Comparison of ENCODE assay signal across 1 cellular context in genomic region chr10:21364196-21365114, GRCh38.
A peak's percentile ranks its signal among the peaks of the same experiment; 100 is the strongest.
TF ChIP-seq lines count a peak whose summit lies in the region.

No MANE protein-coding gene starts in this region.

TF ChIP-seq in HepG2, 621 proteins besides CTCF, POLR2A, EP300 and RAD21 (continued from another document and continues in another):
- TF ChIP-seq, protein P1, sequence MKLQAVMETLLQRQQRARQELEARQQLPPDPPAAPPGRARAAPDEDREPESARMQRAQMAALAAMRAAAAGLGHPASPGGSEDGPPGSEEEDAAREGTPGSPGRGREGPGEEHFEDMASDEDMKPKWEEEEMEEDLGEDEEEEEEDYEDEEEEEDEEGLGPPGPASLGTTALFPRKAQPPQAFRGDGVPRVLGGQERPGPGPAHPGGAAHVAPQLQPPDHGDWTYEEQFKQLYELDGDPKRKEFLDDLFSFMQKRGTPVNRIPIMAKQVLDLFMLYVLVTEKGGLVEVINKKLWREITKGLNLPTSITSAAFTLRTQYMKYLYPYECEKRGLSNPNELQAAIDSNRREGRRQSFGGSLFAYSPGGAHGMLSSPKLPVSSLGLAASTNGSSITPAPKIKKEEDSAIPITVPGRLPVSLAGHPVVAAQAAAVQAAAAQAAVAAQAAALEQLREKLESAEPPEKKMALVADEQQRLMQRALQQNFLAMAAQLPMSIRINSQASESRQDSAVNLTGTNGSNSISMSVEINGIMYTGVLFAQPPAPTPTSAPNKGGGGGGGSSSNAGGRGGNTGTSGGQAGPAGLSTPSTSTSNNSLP (IDR thresholded peaks at IDR 0.05; ENCODE audit: low read depth, low read length): peak; percentile 32; the same call in 1 of the 2 replicates
- TF ChIP-seq TFDP2 (CRISPR knock-in tag; IDR thresholded peaks at IDR 0.05) (0 out of 2 replicates have a peak, but pooled peaks have one; percentile 8), NR2F6 (IDR thresholded peaks at IDR 0.05) (peak; percentile 36; the same call in 1 of the 2 replicates), NR2F6 (CRISPR knock-in tag; IDR thresholded peaks at IDR 0.05) (peak; percentile 75), ZNF792 (CRISPR knock-in tag; IDR thresholded peaks at IDR 0.05) (peak; percentile 39; the same call in 1 of the 2 replicates), AGO2 (optimal IDR thresholded peaks at IDR 0.05; ENCODE audit: low read depth, low read length) (no peak), PHF21A (CRISPR knock-in tag; IDR thresholded peaks at IDR 0.05) (peak; percentile 83), ASH2L (IDR thresholded peaks at IDR 0.05; ENCODE audit: insufficient read length, low read depth, low read length) (peak; percentile 50), ETV5 (CRISPR knock-in tag; IDR thresholded peaks at IDR 0.05; ENCODE audit: borderline replicate concordance) (peak; percentile 10; the same call in 1 of the 2 replicates), TRIM24 (CRISPR knock-in tag; IDR thresholded peaks at IDR 0.05) (no peak), RARA (CRISPR knock-in tag; IDR thresholded peaks at IDR 0.05) (peak; percentile 53; the same call in 1 of the 2 replicates), POLR2AphosphoS2 (IDR thresholded peaks at IDR 0.05; ENCODE audit: low read depth, low read length) (no peak), ZNF644 (CRISPR knock-in tag; IDR thresholded peaks at IDR 0.05; ENCODE audit: low read depth) (peak; percentile 24; the same call in 1 of the 2 replicates), PAXIP1 (CRISPR knock-in tag; conservative IDR thresholded peaks at IDR 0.05) (0 out of 2 replicates have a peak, but pooled peaks have one; percentile 25), SOX13 (IDR thresholded peaks at IDR 0.05) (no peak), SOX13 (CRISPR knock-in tag; conservative IDR thresholded peaks at IDR 0.05 in 1 of 2, IDR thresholded peaks at IDR 0.05 in 1 of 2) (0 out of 4 replicates have a peak, but pooled peaks of 1 of the 2 experiments have one; percentile 15), FOSL2 (CRISPR knock-in tag; IDR thresholded peaks at IDR 0.05) (peak; percentile 41; the same call in 1 of the 2 replicates), ZNF879 (CRISPR knock-in tag; IDR thresholded peaks at IDR 0.05) (0 out of 2 replicates have a peak, but pooled peaks have one; percentile 29), ZMAT3 (CRISPR knock-in tag; conservative IDR thresholded peaks at IDR 0.05) (0 out of 2 replicates have a peak, but pooled peaks have one; percentile 42), NR2F1 (CRISPR knock-in tag; IDR thresholded peaks at IDR 0.05) (0 out of 4 replicates have a peak, but pooled peaks of 1 of the 2 experiments have one; percentile 33), HNF4G (IDR thresholded peaks at IDR 0.05; ENCODE audit: borderline replicate concordance, low read depth, low read length) (peak; percentile 40), HNF4G (CRISPR knock-in tag; IDR thresholded peaks at IDR 0.05; ENCODE audit: borderline replicate concordance, low read depth) (no peak), CEBPG (CRISPR knock-in tag; IDR thresholded peaks at IDR 0.05) (0 out of 2 replicates have a peak, but pooled peaks have one; percentile 20), BORCS8-MEF2B (CRISPR knock-in tag; IDR thresholded peaks at IDR 0.05) (no peak), ZHX2 (IDR thresholded peaks at IDR 0.05; ENCODE audit: low read depth) (no peak), ZHX2 (CRISPR knock-in tag; IDR thresholded peaks at IDR 0.05; ENCODE audit: borderline replicate concordance) (no peak), KIAA2018 (CRISPR knock-in tag; IDR thresholded peaks at IDR 0.05; ENCODE audit: borderline replicate concordance) (no peak), SNAPC2 (CRISPR knock-in tag; IDR thresholded peaks at IDR 0.05) (0 out of 2 replicates have a peak, but pooled peaks have one; percentile 22), IRF2 (CRISPR knock-in tag; IDR thresholded peaks at IDR 0.05) (0 out of 2 replicates have a peak, but pooled peaks have one; percentile 17), WIZ (CRISPR knock-in tag; IDR thresholded peaks at IDR 0.05) (peak; percentile 35; the same call in 1 of the 2 replicates)
- TF ChIP-seq, protein P2, sequence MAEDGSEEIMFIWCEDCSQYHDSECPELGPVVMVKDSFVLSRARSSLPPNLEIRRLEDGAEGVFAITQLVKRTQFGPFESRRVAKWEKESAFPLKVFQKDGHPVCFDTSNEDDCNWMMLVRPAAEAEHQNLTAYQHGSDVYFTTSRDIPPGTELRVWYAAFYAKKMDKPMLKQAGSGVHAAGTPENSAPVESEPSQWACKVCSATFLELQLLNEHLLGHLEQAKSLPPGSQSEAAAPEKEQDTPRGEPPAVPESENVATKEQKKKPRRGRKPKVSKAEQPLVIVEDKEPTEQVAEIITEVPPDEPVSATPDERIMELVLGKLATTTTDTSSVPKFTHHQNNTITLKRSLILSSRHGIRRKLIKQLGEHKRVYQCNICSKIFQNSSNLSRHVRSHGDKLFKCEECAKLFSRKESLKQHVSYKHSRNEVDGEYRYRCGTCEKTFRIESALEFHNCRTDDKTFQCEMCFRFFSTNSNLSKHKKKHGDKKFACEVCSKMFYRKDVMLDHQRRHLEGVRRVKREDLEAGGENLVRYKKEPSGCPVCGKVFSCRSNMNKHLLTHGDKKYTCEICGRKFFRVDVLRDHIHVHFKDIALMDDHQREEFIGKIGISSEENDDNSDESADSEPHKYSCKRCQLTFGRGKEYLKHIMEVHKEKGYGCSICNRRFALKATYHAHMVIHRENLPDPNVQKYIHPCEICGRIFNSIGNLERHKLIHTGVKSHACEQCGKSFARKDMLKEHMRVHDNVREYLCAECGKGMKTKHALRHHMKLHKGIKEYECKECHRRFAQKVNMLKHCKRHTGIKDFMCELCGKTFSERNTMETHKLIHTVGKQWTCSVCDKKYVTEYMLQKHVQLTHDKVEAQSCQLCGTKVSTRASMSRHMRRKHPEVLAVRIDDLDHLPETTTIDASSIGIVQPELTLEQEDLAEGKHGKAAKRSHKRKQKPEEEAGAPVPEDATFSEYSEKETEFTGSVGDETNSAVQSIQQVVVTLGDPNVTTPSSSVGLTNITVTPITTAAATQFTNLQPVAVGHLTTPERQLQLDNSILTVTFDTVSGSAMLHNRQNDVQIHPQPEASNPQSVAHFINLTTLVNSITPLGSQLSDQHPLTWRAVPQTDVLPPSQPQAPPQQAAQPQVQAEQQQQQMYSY (CRISPR knock-in tag; IDR thresholded peaks at IDR 0.05): 0 out of 2 replicates have a peak, but pooled peaks have one; percentile 22
